In genomic region chr9:136944094-136944518, GRCh38 we compare ENCODE assay signal across 7 cellular contexts. TPM values are rescaled to one million over a fixed set of nuclear protein-coding genes. Genes with fewer than 3 reads are reported as not detected.
A peak's percentile ranks its signal among the peaks of the same experiment; 100 is the strongest.
DNase-seq lines count a peak whose midpoint lies in the region; ATAC-seq and TF ChIP-seq lines count a peak whose summit lies in the region.

No MANE protein-coding gene starts in this region.

- H3K36me3 Mint-ChIP-seq in immature natural killer cell: peaks cover 0 to 3% (median 1%) of the 10 kb centered on the region in 3 donors

- TF ChIP-seq CTCF in GM12864 (IDR thresholded peaks at IDR 0.05; ENCODE audit: low read depth, low read length, missing control alignments) (peak; percentile 12), body of pancreas (IDR thresholded peaks at IDR 0.05) (no peak)

- no peaks in the 10 kb centered on the region for H3K9me3 Mint-ChIP-seq in immature natural killer cell
- no peaks in the 10 kb centered on the region for H3K9me3 Mint-ChIP-seq in stimulated activated naive CD8-positive, alpha-beta T cell treated with anti-CD3 and anti-CD28 coated beads, Interleukin-15, amount 100 ng/mL, for 72 hours

- H3K9me3 ChIP-seq in body of pancreas: no peaks in the 10 kb centered on the region

- peak in 1 of 3 donors; percentile 28 for TF ChIP-seq POLR2A in body of pancreas (IDR thresholded peaks at IDR 0.05)

- peak overlapping the region in 4 of 6 donors; percentile 49 to 81 (median 59) for H3K27ac Mint-ChIP-seq in immature natural killer cell
- H3K27ac Mint-ChIP-seq in stimulated activated naive CD8-positive, alpha-beta T cell treated with anti-CD3 and anti-CD28 coated beads, Interleukin-15, amount 100 ng/mL, for 72 hours: peak overlapping the region in 1 of 2 donors; percentile 82

- 0% methylated on average over 54 of the region's 55 CpGs; no CpG with 5 or more reads in 1 of the 2 donors for WGBS in body of pancreas, 2 donors

- peaks cover 16 to 32% of the 10 kb centered on the region in 2 donors for H3K4me1 Mint-ChIP-seq in immature natural killer cell
- H3K4me1 Mint-ChIP-seq in stimulated activated naive CD8-positive, alpha-beta T cell treated with anti-CD3 and anti-CD28 coated beads, Interleukin-15, amount 100 ng/mL, for 72 hours: peaks cover 40% of the 10 kb centered on the region

- H3K27me3 Mint-ChIP-seq in immature natural killer cell (ENCODE audit: low read depth in 3 of 3): peaks cover 8 to 12% (median 8%) of the 10 kb centered on the region in 3 donors
- H3K27me3 Mint-ChIP-seq in stimulated activated naive CD8-positive, alpha-beta T cell treated with anti-CD3 and anti-CD28 coated beads, Interleukin-15, amount 100 ng/mL, for 72 hours: no peaks in the 10 kb centered on the region

- H3K4me3 Mint-ChIP-seq in immature natural killer cell: peak overlapping the region; percentile 71 to 84 (median 77)
- peak overlapping the region; percentile 82 to 83 for H3K4me3 Mint-ChIP-seq in stimulated activated naive CD8-positive, alpha-beta T cell treated with anti-CD3 and anti-CD28 coated beads, Interleukin-15, amount 100 ng/mL, for 72 hours

- H3K4me1 ChIP-seq in body of pancreas: peaks cover 39% of the 10 kb centered on the region

- H3K4me3 ChIP-seq in GM12864 (ENCODE audit: low read depth, low read length): peak overlapping the region; percentile 83
- peak overlapping the region; percentile 46 to 78 for H3K4me3 ChIP-seq in body of pancreas

- H3K27me3 ChIP-seq in body of pancreas: no peaks in the 10 kb centered on the region

- DNase-seq in GM12864 (ENCODE audit: low read depth) (no peak), LHCN-M2 (ENCODE audit: low read depth) (peak; percentile 61), body of pancreas (peak in 2 of 4 donors; percentile 51 to 53), immature natural killer cell (no peak), cerebellum (ENCODE audit: low spot score) (no peak)
- peak in 1 of 2 donors; percentile 69 for DNase-seq in stimulated activated naive CD8-positive, alpha-beta T cell treated with anti-CD3 and anti-CD28 coated beads, Interleukin-15, amount 100 ng/mL, for 72 hours

- intact Hi-C loops in body of pancreas (cut with DNase I): loop anchor here (10.0 kb wide), 1 partner anchor 89 kb away; the partner anchor contains the start of gene MAMDC4

- ATAC-seq in GM21528 (IDR thresholded peaks at IDR 0.05; ENCODE audit: low FRiP score, unreplicated experiment): peak; percentile 26
- peak; percentile 52 for ATAC-seq in body of pancreas
- peak; percentile 66 for ATAC-seq in stimulated activated naive CD8-positive, alpha-beta T cell treated with anti-CD3 and anti-CD28 coated beads, Interleukin-15, amount 100 ng/mL, for 72 hours

- peaks cover 20 to 26% of the 10 kb centered on the region in 2 donors for H3K36me3 ChIP-seq in body of pancreas (replicated peaks in 1 of 2; ENCODE audit: insufficient read depth in 1 of 2, low read depth in 2 of 2)

- peak overlapping the region; percentile 55 to 93 (median 76) for H3K27ac ChIP-seq in body of pancreas

RNA-seq across cellular contexts. Expression of gene FBXW5, which starts 0.4 kb away (rescaled TPM):
- total RNA-seq in LHCN-M2 (2014; rRNA removed) (205 and 264 TPM in 2 replicates), body of pancreas (100 to 1,000 TPM; 156 to 161 TPM), cerebellum (43.7 TPM)
- 98.1 TPM for polyA plus RNA-seq in LHCN-M2 (2012)
- polyA plus RNA-seq in immature natural killer cell: 100 to 1,000 TPM; 120 to 211 (median 120) TPM

RNA-seq across cellular contexts. Expression of gene C8G, which starts 0.9 kb away (rescaled TPM):
- total RNA-seq in LHCN-M2 (2014; rRNA removed): not detected in 2 replicates
- 0.17 TPM for polyA plus RNA-seq in LHCN-M2 (2012)
- not detected for total RNA-seq in body of pancreas
- polyA plus RNA-seq in immature natural killer cell: 1 to 10 TPM; 1.7 to 5.1 (median 2.1) TPM
- not detected for total RNA-seq in cerebellum

RNA-seq across cellular contexts. Expression of gene LCN12, which starts 8.0 kb away (rescaled TPM):
- not detected in 2 replicates for total RNA-seq in LHCN-M2 (2014; rRNA removed)
- not detected for polyA plus RNA-seq in LHCN-M2 (2012)
- 1 to 10 TPM; 1.3 to 4.9 TPM for total RNA-seq in body of pancreas
- polyA plus RNA-seq in immature natural killer cell: not detected
- total RNA-seq in cerebellum: 0.36 TPM

RNA-seq across cellular contexts. Expression of gene PTGDS, which starts 33.2 kb away (rescaled TPM):
- 2.0 TPM in 1 of 2 replicates, not detected in the other for total RNA-seq in LHCN-M2 (2014; rRNA removed)
- polyA plus RNA-seq in LHCN-M2 (2012): 0.83 TPM
- 10 to 100 TPM; 17.8 to 48.0 TPM for total RNA-seq in body of pancreas
- 100 to 1,000 TPM in 2 of 3 donors, 10 to 100 TPM in 1; 93.2 to 201 (median 164) TPM for polyA plus RNA-seq in immature natural killer cell
- total RNA-seq in cerebellum: 67.5 TPM

RNA-seq across cellular contexts. Expression of gene LCNL1, which starts 38.7 kb away (rescaled TPM):
- total RNA-seq in LHCN-M2 (2014; rRNA removed) (0.11 TPM in 1 of 2 replicates, not detected in the other), body of pancreas (not detected), cerebellum (0.82 TPM)
- not detected for polyA plus RNA-seq in LHCN-M2 (2012)
- not detected for polyA plus RNA-seq in immature natural killer cell
